1 cellular context compared by ENCODE assay signal in genomic region chr5:150647275-150648251, GRCh38.
TF ChIP-seq lines count a peak whose summit lies in the region.

No MANE protein-coding gene starts in this region.

TF ChIP-seq in GM23338, 12 proteins besides CTCF, POLR2A, EP300 and RAD21:
- TF ChIP-seq CREB1 (CRISPR knock-in tag; IDR thresholded peaks at IDR 0.05; ENCODE audit: low read depth), result no peak
- no peak for TF ChIP-seq EZH2 (IDR thresholded peaks at IDR 0.05; ENCODE audit: low read depth, unreplicated experiment)
- TF ChIP-seq NANOG (IDR thresholded peaks at IDR 0.05; ENCODE audit: borderline replicate concordance), result no peak
- no peak for TF ChIP-seq ETS1 (IDR thresholded peaks at IDR 0.05)
- no peak for TF ChIP-seq POLR2AphosphoS5 (IDR thresholded peaks at IDR 0.05; ENCODE audit: low read depth)
- TF ChIP-seq STAT1 (IDR thresholded peaks at IDR 0.05; ENCODE audit: unreplicated experiment), result no peak
- TF ChIP-seq ZNF331 (CRISPR knock-in tag; IDR thresholded peaks at IDR 0.05; ENCODE audit: low read depth), result no peak
- TF ChIP-seq EZH2phosphoT487 (IDR thresholded peaks at IDR 0.05; ENCODE audit: unreplicated experiment), result no peak
- TF ChIP-seq REST (IDR thresholded peaks at IDR 0.05; ENCODE audit: unreplicated experiment), result no peak
- TF ChIP-seq ZNF462 (CRISPR knock-in tag; IDR thresholded peaks at IDR 0.05), result no peak
- no peak for TF ChIP-seq JUNB (IDR thresholded peaks at IDR 0.05; ENCODE audit: unreplicated experiment)
- no peak for TF ChIP-seq ZNF114 (CRISPR knock-in tag; IDR thresholded peaks at IDR 0.05)
TF ChIP-seq in GM23338: peak in this region for 0.
